In the genomic region with DNA sequence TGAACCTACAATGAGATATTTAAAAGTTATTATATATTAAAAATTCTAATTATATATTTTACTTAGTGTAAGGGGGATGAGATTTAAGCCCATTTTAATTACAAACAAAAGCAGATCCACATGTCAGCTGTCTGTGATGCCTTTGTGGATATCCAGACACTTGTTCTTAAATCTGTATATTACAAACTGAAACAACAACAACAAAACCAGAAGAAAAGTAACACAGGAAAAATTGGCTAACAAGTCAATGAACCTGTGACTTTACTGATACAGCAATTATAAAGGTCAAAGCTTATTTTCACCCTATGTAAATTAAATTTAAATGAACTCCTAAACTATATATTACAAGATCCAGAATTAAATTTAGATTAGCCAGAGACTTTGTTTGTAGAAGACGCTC, we compare ENCODE assay signal across 26 cellular contexts.
"Had no signal": no experiment of that assay in that cellular context is flagged by ENCODE, and none has a peak within 500 bp of the region (broad histone marks: within the 10 kb centered on the region; RNA-seq: fewer than 3 reads in every experiment).

No MANE protein-coding gene starts in this region.

- H3K4me1 ChIP-seq: colonic mucosa, esophagus muscularis mucosa, esophagus squamous epithelium, foreskin keratinocyte, gastrocnemius medialis, gastroesophageal sphincter had no signal

- H3K36me3 ChIP-seq: colonic mucosa, esophagus muscularis mucosa, esophagus squamous epithelium, gastrocnemius medialis, gastroesophageal sphincter, heart left ventricle had no signal

- H3K27ac Mint-ChIP-seq: dendritic cell treated with granulocyte-macrophage colony-stimulating factor and Interleukin-4, amounts not matched to agents 40 ng/mL and 50 ng/mL, for 4 days; endodermal cell had no signal

- H3K4me1 Mint-ChIP-seq: endodermal cell had no signal

- H3K4me3 Mint-ChIP-seq: dendritic cell treated with granulocyte-macrophage colony-stimulating factor and Interleukin-4, amounts not matched to agents 40 ng/mL and 50 ng/mL, for 4 days; effector memory CD8-positive, alpha-beta T cell; endodermal cell had no signal

- DNase-seq: colonic mucosa; cortex of kidney; dorsolateral prefrontal cortex; effector CD4-positive, alpha-beta T cell; effector CD8-positive, alpha-beta T cell; effector memory CD4-positive, alpha-beta T cell; effector memory CD8-positive, alpha-beta T cell; endodermal cell; erythroblast; esophagus squamous epithelium; foreskin fibroblast; foreskin keratinocyte; foreskin melanocyte; gastrocnemius medialis; glutamatergic neuron; head of caudate nucleus; heart left ventricle had no signal

- ATAC-seq: effector memory CD8-positive, alpha-beta T cell; esophagus mucosa; foreskin keratinocyte; gastrocnemius medialis; gastroesophageal sphincter; heart left ventricle had no signal

- H3K9me3 ChIP-seq: colonic mucosa, esophagus muscularis mucosa, esophagus squamous epithelium, gastrocnemius medialis, gastroesophageal sphincter had no signal

- FAIRE-seq: colon, endometrium, frontal cortex had no signal

- H3K4me3 ChIP-seq: colonic mucosa, coronary artery, dorsolateral prefrontal cortex, esophagus muscularis mucosa, esophagus squamous epithelium, gastrocnemius medialis, gastroesophageal sphincter, heart left ventricle had no signal

- H3K9me3 Mint-ChIP-seq: dendritic cell treated with granulocyte-macrophage colony-stimulating factor and Interleukin-4, amounts not matched to agents 40 ng/mL and 50 ng/mL, for 4 days had no signal

- H3K27ac ChIP-seq: colonic mucosa, coronary artery, dorsolateral prefrontal cortex, epithelial cell of prostate, esophagus muscularis mucosa, esophagus squamous epithelium, foreskin keratinocyte, gastrocnemius medialis, gastroesophageal sphincter, heart left ventricle had no signal

- H3K27me3 ChIP-seq: colonic mucosa, dorsolateral prefrontal cortex, esophagus muscularis mucosa, esophagus squamous epithelium, foreskin keratinocyte, gastrocnemius medialis, gastroesophageal sphincter, heart left ventricle had no signal

- H3K27me3 Mint-ChIP-seq: dendritic cell treated with granulocyte-macrophage colony-stimulating factor and Interleukin-4, amounts not matched to agents 40 ng/mL and 50 ng/mL, for 4 days; effector memory CD8-positive, alpha-beta T cell had no signal
